ENCODE assay signal across 10 cellular contexts in genomic region chr6:227074-227782, GRCh38.
DNase-seq lines count a peak whose midpoint lies in the region; ATAC-seq and TF ChIP-seq lines count a peak whose summit lies in the region.
"Had no signal": no experiment of that assay in that cellular context is flagged by ENCODE, and none has a peak within 500 bp of the region (broad histone marks: within the 10 kb centered on the region; RNA-seq: fewer than 3 reads in every experiment).

No MANE protein-coding gene starts in this region.

- CTCF ChIA-PET in activated CD8-positive, alpha-beta memory T cell treated with anti-CD3 and anti-CD28 coated beads, Interleukin-2, amount 10 ng/mL, durations not matched to agents 7 days and 5 days (lab: Charles Lee) = interaction anchor here (0.7 to 4.0 kb wide), 4 partner anchors 9 to 324 kb away, joined by 3 to 26 read pairs (median 8); no protein-coding TSS in a partner anchor
- CTCF ChIA-PET in CD4-positive, alpha-beta T cell (lab: Charles Lee) = interaction anchor here (0.9 to 1.5 kb wide), 2 partner anchors 12 to 38 kb away, joined by 3 read pairs; no protein-coding TSS in a partner anchor

- no peak for DNase-seq in activated naive CD8-positive, alpha-beta T cell treated with anti-CD3 and anti-CD28 coated beads for 36 hours
- no peak for DNase-seq in activated CD8-positive, alpha-beta memory T cell treated with anti-CD3 and anti-CD28 coated beads, Interleukin-2, amount 10 ng/mL, durations not matched to agents 7 days and 5 days
- no peak for DNase-seq in CD4-positive, alpha-beta T cell
- DNase-seq in activated T-cell treated with anti-CD3 and anti-CD28 coated beads, Interleukin-2, amount 50 U/mL, for 4 hours = no peak
- DNase-seq: kidney had no signal

- H3K27ac Mint-ChIP-seq in activated naive CD8-positive, alpha-beta T cell = peak overlapping the region; percentile 34
- no peak overlapping the region for H3K27ac Mint-ChIP-seq in activated naive CD8-positive, alpha-beta T cell treated with anti-CD3 and anti-CD28 coated beads for 36 hours
- peak overlapping the region; percentile 61 for H3K27ac Mint-ChIP-seq in activated CD8-positive, alpha-beta memory T cell treated with anti-CD3 and anti-CD28 coated beads, Interleukin-2, amount 10 ng/mL, durations not matched to agents 7 days and 5 days
- H3K27ac Mint-ChIP-seq in stimulated activated memory B cell treated with anti-CD40 and anti-IgM and Interleukin-4, amounts not matched to agents 10 μg/mL and 1 μg/mL and 100 μg/mL, for 72 hours = peak overlapping the region; percentile 84
- no peak overlapping the region for H3K27ac Mint-ChIP-seq in CD4-positive, alpha-beta T cell

- ATAC-seq in HG02759 (IDR thresholded peaks at IDR 0.05; ENCODE audit: unreplicated experiment) (peak; percentile 33), HG02870 (IDR thresholded peaks at IDR 0.05; ENCODE audit: unreplicated experiment) (no peak)
- no peak for ATAC-seq in activated CD8-positive, alpha-beta memory T cell treated with anti-CD3 and anti-CD28 coated beads, Interleukin-2, amount 10 ng/mL, durations not matched to agents 7 days and 5 days
- ATAC-seq in stimulated activated memory B cell treated with anti-CD40 and anti-IgM and Interleukin-4, amounts not matched to agents 10 μg/mL and 1 μg/mL and 100 μg/mL, for 72 hours = peak; percentile 86
- ATAC-seq in CD4-positive, alpha-beta T cell (ENCODE audit: poor library complexity) = no peak
- ATAC-seq in activated T-cell treated with anti-CD3 and anti-CD28 coated beads, Interleukin-2, amount 50 U/mL, for 4 hours = no peak

- no peaks in the 10 kb centered on the region for H3K9me3 Mint-ChIP-seq in activated naive CD8-positive, alpha-beta T cell (ENCODE audit: low read depth)
- no peaks in the 10 kb centered on the region for H3K9me3 Mint-ChIP-seq in activated naive CD8-positive, alpha-beta T cell treated with anti-CD3 and anti-CD28 coated beads for 36 hours
- peaks cover 2% of the 10 kb centered on the region for H3K9me3 Mint-ChIP-seq in activated CD8-positive, alpha-beta memory T cell treated with anti-CD3 and anti-CD28 coated beads, Interleukin-2, amount 10 ng/mL, durations not matched to agents 7 days and 5 days (ENCODE audit: low read depth)
- H3K9me3 Mint-ChIP-seq in stimulated activated memory B cell treated with anti-CD40 and anti-IgM and Interleukin-4, amounts not matched to agents 10 μg/mL and 1 μg/mL and 100 μg/mL, for 72 hours = no peaks in the 10 kb centered on the region
- H3K9me3 Mint-ChIP-seq in CD4-positive, alpha-beta T cell = no peaks in the 10 kb centered on the region
- no peaks in the 10 kb centered on the region for H3K9me3 Mint-ChIP-seq in activated T-cell treated with anti-CD3 and anti-CD28 coated beads, Interleukin-2, amount 50 U/mL, for 4 hours

- H3K27me3 ChIP-seq in CD4-positive, alpha-beta T cell (ENCODE audit: control insufficient read depth, insufficient read depth, low read length) = no peaks in the 10 kb centered on the region
- H3K27me3 ChIP-seq: breast epithelium had no signal

- POLR2A ChIA-PET in CD4-positive, alpha-beta T cell (lab: Charles Lee) = interaction anchor here (0.7 to 1.0 kb wide), 2 partner anchors 9 to 181 kb away, joined by 3 to 4 read pairs; no protein-coding TSS in a partner anchor

- H3K9me3 ChIP-seq in CD4-positive, alpha-beta T cell (ENCODE audit: control insufficient read depth, low read length) = no peaks in the 10 kb centered on the region
- H3K9me3 ChIP-seq: breast epithelium had no signal

- H3K4me3 Mint-ChIP-seq in activated naive CD8-positive, alpha-beta T cell = no peak overlapping the region
- no peak overlapping the region for H3K4me3 Mint-ChIP-seq in activated naive CD8-positive, alpha-beta T cell treated with anti-CD3 and anti-CD28 coated beads for 36 hours
- no peak overlapping the region for H3K4me3 Mint-ChIP-seq in activated CD8-positive, alpha-beta memory T cell treated with anti-CD3 and anti-CD28 coated beads, Interleukin-2, amount 10 ng/mL, durations not matched to agents 7 days and 5 days
- H3K4me3 Mint-ChIP-seq in stimulated activated memory B cell treated with anti-CD40 and anti-IgM and Interleukin-4, amounts not matched to agents 10 μg/mL and 1 μg/mL and 100 μg/mL, for 72 hours = no peak overlapping the region
- H3K4me3 Mint-ChIP-seq in CD4-positive, alpha-beta T cell = no peak overlapping the region
- H3K4me3 Mint-ChIP-seq in activated T-cell treated with anti-CD3 and anti-CD28 coated beads, Interleukin-2, amount 50 U/mL, for 4 hours = no peak overlapping the region

- H3K27me3 Mint-ChIP-seq in activated naive CD8-positive, alpha-beta T cell = no peaks in the 10 kb centered on the region
- no peaks in the 10 kb centered on the region for H3K27me3 Mint-ChIP-seq in activated naive CD8-positive, alpha-beta T cell treated with anti-CD3 and anti-CD28 coated beads for 36 hours
- no peaks in the 10 kb centered on the region for H3K27me3 Mint-ChIP-seq in activated CD8-positive, alpha-beta memory T cell treated with anti-CD3 and anti-CD28 coated beads, Interleukin-2, amount 10 ng/mL, durations not matched to agents 7 days and 5 days
- H3K27me3 Mint-ChIP-seq in stimulated activated memory B cell treated with anti-CD40 and anti-IgM and Interleukin-4, amounts not matched to agents 10 μg/mL and 1 μg/mL and 100 μg/mL, for 72 hours = no peaks in the 10 kb centered on the region
- no peaks in the 10 kb centered on the region for H3K27me3 Mint-ChIP-seq in CD4-positive, alpha-beta T cell
- H3K27me3 Mint-ChIP-seq in activated T-cell treated with anti-CD3 and anti-CD28 coated beads, Interleukin-2, amount 50 U/mL, for 4 hours (ENCODE audit: low read depth) = no peaks in the 10 kb centered on the region

- H3K36me3 Mint-ChIP-seq in activated naive CD8-positive, alpha-beta T cell = no peaks in the 10 kb centered on the region
- H3K36me3 Mint-ChIP-seq in activated naive CD8-positive, alpha-beta T cell treated with anti-CD3 and anti-CD28 coated beads for 36 hours = peaks cover 5% of the 10 kb centered on the region
- peaks cover 13% of the 10 kb centered on the region for H3K36me3 Mint-ChIP-seq in activated CD8-positive, alpha-beta memory T cell treated with anti-CD3 and anti-CD28 coated beads, Interleukin-2, amount 10 ng/mL, durations not matched to agents 7 days and 5 days
- H3K36me3 Mint-ChIP-seq in stimulated activated memory B cell treated with anti-CD40 and anti-IgM and Interleukin-4, amounts not matched to agents 10 μg/mL and 1 μg/mL and 100 μg/mL, for 72 hours = no peaks in the 10 kb centered on the region
- H3K36me3 Mint-ChIP-seq in CD4-positive, alpha-beta T cell (ENCODE audit: low read depth) = no peaks in the 10 kb centered on the region
- no peaks in the 10 kb centered on the region for H3K36me3 Mint-ChIP-seq in activated T-cell treated with anti-CD3 and anti-CD28 coated beads, Interleukin-2, amount 50 U/mL, for 4 hours (ENCODE audit: insufficient read depth)

- no peak for TF ChIP-seq CTCF in CD4-positive, alpha-beta T cell (IDR thresholded peaks at IDR 0.05)

- H3K27ac ChIP-seq in CD4-positive, alpha-beta T cell (ENCODE audit: low read depth, low read length) = no peak overlapping the region
- H3K27ac ChIP-seq: breast epithelium had no signal

- H3K4me1 Mint-ChIP-seq in activated naive CD8-positive, alpha-beta T cell (ENCODE audit: low read depth) = peaks cover 54% of the 10 kb centered on the region
- peaks cover 70% of the 10 kb centered on the region for H3K4me1 Mint-ChIP-seq in activated naive CD8-positive, alpha-beta T cell treated with anti-CD3 and anti-CD28 coated beads for 36 hours
- H3K4me1 Mint-ChIP-seq in activated CD8-positive, alpha-beta memory T cell treated with anti-CD3 and anti-CD28 coated beads, Interleukin-2, amount 10 ng/mL, durations not matched to agents 7 days and 5 days = peaks cover 80% of the 10 kb centered on the region
- peaks cover 58% of the 10 kb centered on the region for H3K4me1 Mint-ChIP-seq in stimulated activated memory B cell treated with anti-CD40 and anti-IgM and Interleukin-4, amounts not matched to agents 10 μg/mL and 1 μg/mL and 100 μg/mL, for 72 hours
- H3K4me1 Mint-ChIP-seq in CD4-positive, alpha-beta T cell (ENCODE audit: low read depth) = peaks cover 27% of the 10 kb centered on the region
- H3K4me1 Mint-ChIP-seq in activated T-cell treated with anti-CD3 and anti-CD28 coated beads, Interleukin-2, amount 50 U/mL, for 4 hours (ENCODE audit: low read depth) = peaks cover 57% of the 10 kb centered on the region

- intact Hi-C loops in CD4-positive, alpha-beta T cell (cut with DNase I, micrococcal nuclease) = loop anchor here in 1 of 2 experiments (5.0 kb wide), 1 partner anchor 65 kb away; the partner anchor contains the start of gene DUSP22

Comparison
In these comparisons a context has a peak if more than half of its experiments do, and no peak if none do; other contexts are left out.
1. H3K27ac Mint-ChIP-seq: peak in activated naive CD8-positive, alpha-beta T cell (single experiment), activated CD8-positive, alpha-beta memory T cell treated with anti-CD3 and anti-CD28 coated beads, Interleukin-2, amount 10 ng/mL, durations not matched to agents 7 days and 5 days (single experiment) and stimulated activated memory B cell treated with anti-CD40 and anti-IgM and Interleukin-4, amounts not matched to agents 10 μg/mL and 1 μg/mL and 100 μg/mL, for 72 hours (single experiment); none in activated naive CD8-positive, alpha-beta T cell treated with anti-CD3 and anti-CD28 coated beads for 36 hours (single experiment) and CD4-positive, alpha-beta T cell (single experiment).
2. ATAC-seq: peak in HG02759 (single experiment) and stimulated activated memory B cell treated with anti-CD40 and anti-IgM and Interleukin-4, amounts not matched to agents 10 μg/mL and 1 μg/mL and 100 μg/mL, for 72 hours (single experiment); none in activated CD8-positive, alpha-beta memory T cell treated with anti-CD3 and anti-CD28 coated beads, Interleukin-2, amount 10 ng/mL, durations not matched to agents 7 days and 5 days (single experiment), CD4-positive, alpha-beta T cell (single experiment), HG02870 (single experiment) and activated T-cell treated with anti-CD3 and anti-CD28 coated beads, Interleukin-2, amount 50 U/mL, for 4 hours (0 of 2).